In genomic region chr4:28469886-28470285, GRCh38 we compare ENCODE assay signal across 22 cellular contexts.
"Had no signal": no experiment of that assay in that cellular context is flagged by ENCODE, and none has a peak within 500 bp of the region (broad histone marks: within the 10 kb centered on the region; RNA-seq: fewer than 3 reads in every experiment).

No MANE protein-coding gene starts in this region.

- DNase-seq: activated CD4-positive, alpha-beta memory T cell treated with anti-CD3 and anti-CD28 coated beads for 36 hours; activated CD4-positive, alpha-beta T cell treated with anti-CD3 and anti-CD28 coated beads for 1 hour; activated CD8-positive, alpha-beta memory T cell treated with anti-CD3 and anti-CD28 coated beads, Interleukin-2, amount 10 ng/mL, durations not matched to agents 7 days and 5 days; activated effector memory CD4-positive, alpha-beta T cell treated with anti-CD3 and anti-CD28 coated beads, Interleukin-2, amount 50 U/mL, for 16 hours; activated T-cell treated with anti-CD3 and anti-CD28 coated beads, Interleukin-2, amount 50 U/mL, for 24 hours; amygdala; endodermal cell; foreskin melanocyte; immature natural killer cell; left cardiac atrium; lower lobe of right lung; nucleus accumbens; posterior cingulate gyrus; retina; stimulated activated naive CD8-positive, alpha-beta T cell treated with anti-CD3 and anti-CD28 coated beads, Interleukin-15, Interleukin-2, amounts not matched to agents 100 U/mL and 50 U/mL, for 24 hours; T-helper 1 cell; T1000 had no signal

- H3K27me3 ChIP-seq: breast epithelium had no signal

- H3K4me3 ChIP-seq: breast epithelium, lower lobe of right lung, skin epidermis had no signal

- H3K27ac ChIP-seq: breast epithelium, lower lobe of right lung, skin epidermis, VCaP had no signal

- H3K36me3 ChIP-seq: breast epithelium, lower lobe of right lung had no signal

- ATAC-seq: activated CD8-positive, alpha-beta memory T cell treated with anti-CD3 and anti-CD28 coated beads, Interleukin-2, amount 10 ng/mL, durations not matched to agents 7 days and 5 days; activated naive CD4-positive, alpha-beta T cell treated with anti-CD3 and anti-CD28 coated beads, Interleukin-2, amount 50 U/mL, for 72 hours; left cardiac atrium; lower lobe of right lung; SK-N-SH treated with all-trans-retinoic acid at 6 μM for 48 hours; stimulated activated naive CD8-positive, alpha-beta T cell treated with anti-CD3 and anti-CD28 coated beads, Interleukin-15, Interleukin-2, amounts not matched to agents 100 U/mL and 50 U/mL, for 24 hours had no signal
